ENCODE assay signal across 8 cellular contexts in the genomic region with DNA sequence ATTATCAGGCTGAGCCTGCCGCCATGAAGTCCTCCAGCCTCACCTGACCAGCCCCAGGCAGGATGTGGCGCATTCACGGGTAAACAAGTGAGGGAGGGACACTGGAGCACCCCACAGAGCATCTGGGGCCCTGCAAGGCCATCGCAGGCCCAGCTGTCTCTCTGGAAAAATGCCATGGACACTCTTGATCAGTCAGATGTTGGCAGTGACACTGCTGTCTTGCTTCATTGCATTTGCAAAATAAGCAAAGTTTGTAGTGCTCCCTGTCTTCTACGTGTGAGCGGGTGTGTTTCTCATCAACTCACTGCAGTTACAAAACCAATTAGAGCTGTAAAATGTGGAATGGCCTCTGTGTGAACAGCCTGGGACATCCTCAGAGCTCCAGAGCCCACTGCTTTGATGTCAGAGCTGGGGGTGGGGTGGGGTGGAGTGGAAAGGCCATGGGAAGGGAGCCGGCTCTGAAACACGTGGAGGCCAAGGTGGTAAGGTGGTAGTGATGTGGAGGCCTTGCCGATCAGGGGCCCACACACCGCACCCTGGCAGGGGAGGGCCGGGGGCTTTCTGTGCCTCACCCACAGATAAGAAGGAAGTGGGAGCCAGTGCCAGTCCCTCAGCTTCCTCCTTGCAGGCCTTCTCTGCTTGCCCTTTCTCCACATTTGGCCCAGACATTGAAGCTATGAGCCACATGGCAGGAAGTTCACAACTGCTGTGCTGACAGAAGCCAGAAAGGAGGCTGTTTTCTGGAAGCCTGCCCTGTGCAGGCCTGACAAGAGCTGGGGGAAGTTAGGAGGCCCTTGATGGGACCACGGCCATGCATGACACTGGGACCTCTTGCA.
DNase-seq lines count a peak whose midpoint lies in the region; ATAC-seq and TF ChIP-seq lines count a peak whose summit lies in the region.

No MANE protein-coding gene starts in this region.

- DNase-seq in COLO668 (lab: John Stamatoyannopoulos, UW; ENCODE audit: unreplicated experiment) (peak; percentile 90), NCI-H446 (lab: John Stamatoyannopoulos, UW) (peak; percentile 87 to 96), neuronal stem cell (ENCODE audit: low spot score) (no peak), NCI-H1048 (lab: John Stamatoyannopoulos, UW) (no peak), Caco-2 (no peak), progenitor cell of endocrine pancreas (ENCODE audit: low spot score, unreplicated experiment) (no peak)
- DNase-seq in CD8-positive, alpha-beta T cell: no peak

- H3K4me1 ChIP-seq in neuronal stem cell (ENCODE audit: control insufficient read depth in 2 of 2, insufficient read depth in 1 of 2, low read depth in 1 of 2, low read length in 2 of 2) (peaks cover 0 to 17% of the 10 kb centered on the region in 2 donors), Caco-2 (no peaks in the 10 kb centered on the region)
- H3K4me1 ChIP-seq in CD8-positive, alpha-beta T cell (ENCODE audit: insufficient read depth, low read length): peaks cover 7% of the 10 kb centered on the region

- H3K4me1 Mint-ChIP-seq in CD8-positive, alpha-beta T cell (ENCODE audit: low read depth): peaks cover 14% of the 10 kb centered on the region
- H3K4me1 Mint-ChIP-seq in Caco-2 (ENCODE audit: low read depth, unreplicated experiment): no peaks in the 10 kb centered on the region
- no peaks in the 10 kb centered on the region for H3K4me1 Mint-ChIP-seq in progenitor cell of endocrine pancreas (ENCODE audit: low read depth)

- peak overlapping the region; percentile 86 for H2BK15ac ChIP-seq in neuronal stem cell (ENCODE audit: low read length)

- peak overlapping the region; percentile 85 for H2AK5ac ChIP-seq in neuronal stem cell (ENCODE audit: low read depth, low read length)

- no peak overlapping the region for H3K27ac Mint-ChIP-seq in CD8-positive, alpha-beta T cell
- H3K27ac Mint-ChIP-seq in Caco-2 (ENCODE audit: unreplicated experiment): no peak overlapping the region
- no peak overlapping the region for H3K27ac Mint-ChIP-seq in progenitor cell of endocrine pancreas

- H2BK5ac ChIP-seq in neuronal stem cell (ENCODE audit: low read length): no peak overlapping the region

- no peak for TF ChIP-seq CTCF in CD8-positive, alpha-beta T cell (IDR thresholded peaks at IDR 0.05)
- no peak for TF ChIP-seq CTCF in Caco-2 (IDR thresholded peaks at IDR 0.05; ENCODE audit: insufficient read depth in 1 of 2, low read depth in 1 of 2, low read length in 1 of 2, severe bottlenecking in 1 of 2, unreplicated experiment in 1 of 2)
- TF ChIP-seq CTCF in progenitor cell of endocrine pancreas (IDR thresholded peaks at IDR 0.05; ENCODE audit: unreplicated experiment): no peak

- no TSS peak for BruUV-seq in Caco-2 (replicated peaks; lab: Mats Ljungman, UMichigan)

- no CpG with 5 or more reads among the region's 12 CpGs for WGBS in neuronal stem cell (ENCODE audit: extremely low coverage in 2 of 2, insufficient read length in 2 of 2, insufficient replicate concordance in 1 of 2), 2 donors

- H2BK120ac ChIP-seq in neuronal stem cell (ENCODE audit: low read depth, low read length): no peak overlapping the region

- no peak overlapping the region for H3K4ac ChIP-seq in neuronal stem cell (ENCODE audit: low read length)

- H4K8ac ChIP-seq in neuronal stem cell (ENCODE audit: low read depth, low read length): no peak overlapping the region

- no peak overlapping the region for H3K27ac ChIP-seq in neuronal stem cell (replicated peaks; ENCODE audit: low read length)
- H3K27ac ChIP-seq in CD8-positive, alpha-beta T cell (ENCODE audit: low read depth, low read length): no peak overlapping the region

- H3K27me3 ChIP-seq in neuronal stem cell (ENCODE audit: control insufficient read depth in 3 of 3, insufficient read depth in 3 of 3, low read depth in 1 of 3, low read length in 3 of 3) (peaks cover 0 to 8% (median 0%) of the 10 kb centered on the region in 3 experiments), Caco-2 (replicated peaks; ENCODE audit: control insufficient read depth, insufficient read depth, low read length) (no peaks in the 10 kb centered on the region)
- H3K27me3 ChIP-seq in CD8-positive, alpha-beta T cell (ENCODE audit: insufficient read depth, low read length): no peaks in the 10 kb centered on the region

- no peak overlapping the region for H3K4me2 ChIP-seq in neuronal stem cell (ENCODE audit: insufficient read depth, low read length, poor library complexity, severe bottlenecking)

- no peaks in the 10 kb centered on the region for H3K9me3 Mint-ChIP-seq in CD8-positive, alpha-beta T cell
- H3K9me3 Mint-ChIP-seq in Caco-2 (ENCODE audit: unreplicated experiment): no peaks in the 10 kb centered on the region
- no peaks in the 10 kb centered on the region for H3K9me3 Mint-ChIP-seq in progenitor cell of endocrine pancreas (ENCODE audit: low read depth)

- peak overlapping the region; percentile 84 for H3K18ac ChIP-seq in neuronal stem cell (ENCODE audit: low read length)

- no peak overlapping the region for H3K9ac ChIP-seq in neuronal stem cell (ENCODE audit: low read depth, low read length, poor library complexity)

- no peak overlapping the region for H2AFZ ChIP-seq in neuronal stem cell (ENCODE audit: low read length)

- no peak overlapping the region for H3K4me3 Mint-ChIP-seq in CD8-positive, alpha-beta T cell
- H3K4me3 Mint-ChIP-seq in Caco-2 (ENCODE audit: unreplicated experiment): no peak overlapping the region
- no peak overlapping the region for H3K4me3 Mint-ChIP-seq in progenitor cell of endocrine pancreas (ENCODE audit: low read depth)

- H3K23ac ChIP-seq in neuronal stem cell (ENCODE audit: low read depth, low read length, poor library complexity): peak overlapping the region; percentile 83

- H3K36me3 Mint-ChIP-seq in CD8-positive, alpha-beta T cell: no peaks in the 10 kb centered on the region
- H3K36me3 Mint-ChIP-seq in Caco-2 (ENCODE audit: insufficient read depth, unreplicated experiment) (no peaks in the 10 kb centered on the region), progenitor cell of endocrine pancreas (ENCODE audit: insufficient read depth) (no peaks in the 10 kb centered on the region)

- no peaks in the 10 kb centered on the region for H3K36me3 ChIP-seq in neuronal stem cell (replicated peaks in 1 of 2; ENCODE audit: control insufficient read depth in 2 of 2, insufficient read depth in 2 of 2, low read length in 2 of 2)
- no peaks in the 10 kb centered on the region for H3K36me3 ChIP-seq in CD8-positive, alpha-beta T cell (ENCODE audit: insufficient read depth, low read length)
- no peaks in the 10 kb centered on the region for H3K36me3 ChIP-seq in Caco-2 (ENCODE audit: control insufficient read depth, insufficient read depth, low read length)

- CTCF ChIA-PET in CD8-positive, alpha-beta T cell (lab: Charles Lee): interaction anchor here (0.5 to 1.1 kb wide), 2 partner anchors 11 to 326 kb away, joined by 3 to 4 read pairs; no protein-coding TSS in a partner anchor
- CTCF ChIA-PET in Caco-2 (lab: Charles Lee): no interaction called here

- peak overlapping the region; percentile 24 for H2BK12ac ChIP-seq in neuronal stem cell (ENCODE audit: low read length)

- H3K14ac ChIP-seq in neuronal stem cell (ENCODE audit: low read length): no peak overlapping the region

- intact Hi-C loops in CD8-positive, alpha-beta T cell (cut with DNase I, micrococcal nuclease): no loop called here
- intact Hi-C loops in Caco-2 (cut with micrococcal nuclease; ENCODE audit: unreplicated experiment): no loop called here

- POLR2A ChIA-PET in CD8-positive, alpha-beta T cell (lab: Charles Lee): no interaction called here
- POLR2A ChIA-PET in Caco-2 (lab: Charles Lee): no interaction called here

- H3K9me3 ChIP-seq in neuronal stem cell (replicated peaks in 1 of 2; ENCODE audit: control insufficient read depth in 2 of 2, insufficient read depth in 1 of 2, low read depth in 1 of 2, low read length in 2 of 2) (no peaks in the 10 kb centered on the region), Caco-2 (no peaks in the 10 kb centered on the region)
- H3K9me3 ChIP-seq in CD8-positive, alpha-beta T cell (ENCODE audit: low read length): no peaks in the 10 kb centered on the region

- H3K27me3 Mint-ChIP-seq in CD8-positive, alpha-beta T cell (ENCODE audit: low read depth): no peaks in the 10 kb centered on the region
- H3K27me3 Mint-ChIP-seq in Caco-2 (ENCODE audit: insufficient read depth, unreplicated experiment): no peaks in the 10 kb centered on the region
- H3K27me3 Mint-ChIP-seq in progenitor cell of endocrine pancreas: peaks cover 9% of the 10 kb centered on the region

- H3K79me1 ChIP-seq in neuronal stem cell (ENCODE audit: low read depth, low read length): no peaks in the 10 kb centered on the region

- H4K91ac ChIP-seq in neuronal stem cell (ENCODE audit: low read depth, low read length, poor library complexity): peak overlapping the region; percentile 58

- H3K4me3 ChIP-seq in neuronal stem cell (ENCODE audit: low read length in 2 of 2): no peak overlapping the region
- H3K4me3 ChIP-seq in CD8-positive, alpha-beta T cell (ENCODE audit: low read depth, low read length): no peak overlapping the region
- no peak overlapping the region for H3K4me3 ChIP-seq in Caco-2 (ENCODE audit: low read depth, low read length)

- ATAC-seq in esophagus mucosa: peak; percentile 38
- ATAC-seq in CD8-positive, alpha-beta T cell: no peak

Comparison
In these comparisons a context has a peak if more than half of its experiments do, and no peak if none do; other contexts are left out.
1. DNase-seq: peak in COLO668 (single experiment) and NCI-H446 (2 of 2); none in neuronal stem cell (single experiment), CD8-positive, alpha-beta T cell (0 of 7), NCI-H1048 (single experiment), Caco-2 (0 of 2) and progenitor cell of endocrine pancreas (single experiment).